Comparison of ENCODE assay signal across 24 cellular contexts in the genomic region with DNA sequence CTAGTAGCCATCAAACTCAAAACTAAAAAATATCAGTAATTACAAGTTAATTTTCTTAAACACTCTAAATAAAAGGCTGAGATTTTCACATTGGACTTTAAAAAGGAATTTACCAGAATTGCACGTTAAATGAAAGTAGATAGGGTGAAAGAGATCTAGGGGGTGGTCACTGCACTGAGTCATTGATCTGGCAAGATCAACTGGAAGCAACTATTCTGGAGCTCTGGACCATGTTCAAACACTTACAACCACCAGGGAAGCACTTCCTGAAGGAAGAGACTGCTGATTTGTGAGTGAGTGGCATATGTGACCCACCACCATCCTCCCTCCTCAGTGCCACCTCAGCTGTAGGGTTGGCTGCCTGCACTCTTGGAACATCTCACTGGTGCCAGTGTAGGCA.
"Had no signal": no experiment of that assay in that cellular context is flagged by ENCODE, and none has a peak within 500 bp of the region (broad histone marks: within the 10 kb centered on the region; RNA-seq: fewer than 3 reads in every experiment).

No MANE protein-coding gene starts in this region.

- DNase-seq: activated CD4-positive, alpha-beta T cell treated with anti-CD3 and anti-CD28 coated beads for 4 hours; activated CD4-positive, alpha-beta T cell treated with anti-CD3 and anti-CD28 coated beads, Interleukin-2, amount 50 U/mL, for 48 hours; activated CD4-positive, CD25-positive, alpha-beta regulatory T cell; activated effector memory CD4-positive, alpha-beta T cell treated with Interleukin-2 at 50 U/mL for 16 hours; activated naive CD4-positive, alpha-beta T cell treated with anti-CD3 and anti-CD28 coated beads for 36 hours; activated T-cell treated with anti-CD3 and anti-CD28 coated beads, Interleukin-2, amount 50 U/mL, for 48 hours; amygdala; effector CD8-positive, alpha-beta T cell; foreskin fibroblast; kidney; naive B cell; nucleus accumbens; right lobe of liver; small intestine; stimulated activated CD4-positive, alpha-beta T cell treated with anti-CD3 and anti-CD28 coated beads, Interleukin-2, amount 100 ng/mL, for 24 hours; stomach; transverse colon; uterus had no signal

- H3K36me3 Mint-ChIP-seq: brain; naive B cell; stimulated activated memory B cell treated with anti-CD40 and anti-IgM and Interleukin-4, amounts not matched to agents 10 μg/mL and 1 μg/mL and 100 μg/mL, for 72 hours had no signal

- H3K27me3 Mint-ChIP-seq: brain; dendritic cell treated with granulocyte-macrophage colony-stimulating factor and Interleukin-4, amounts not matched to agents 40 ng/mL and 50 ng/mL, for 4 days; naive B cell; stimulated activated memory B cell treated with anti-CD40 and anti-IgM and Interleukin-4, amounts not matched to agents 10 μg/mL and 1 μg/mL and 100 μg/mL, for 72 hours had no signal

- H3K4me1 ChIP-seq: right lobe of liver, uterus had no signal

- H3K27ac ChIP-seq: right lobe of liver, stomach, suprapubic skin, transverse colon, uterus had no signal

- H3K4me1 Mint-ChIP-seq: stimulated activated memory B cell treated with anti-CD40 and anti-IgM and Interleukin-4, amounts not matched to agents 10 μg/mL and 1 μg/mL and 100 μg/mL, for 72 hours had no signal

- H3K4me3 ChIP-seq: lung, right lobe of liver, stomach, suprapubic skin, transverse colon, uterus had no signal

- H3K27ac Mint-ChIP-seq: activated naive CD4-positive, alpha-beta T cell treated with anti-CD3 and anti-CD28 coated beads for 36 hours; brain; dendritic cell treated with granulocyte-macrophage colony-stimulating factor and Interleukin-4, amounts not matched to agents 40 ng/mL and 50 ng/mL, for 4 days; stimulated activated memory B cell treated with anti-CD40 and anti-IgM and Interleukin-4, amounts not matched to agents 10 μg/mL and 1 μg/mL and 100 μg/mL, for 72 hours; T-helper 1 cell treated with Interleukin-12 subunit alpha and Interleukin-12 subunit beta and Interleukin-4 antibody, amounts not matched to agents 30 μg/mL and 1 μg/mL, for 36 hours had no signal

- H3K36me3 ChIP-seq: right lobe of liver, stomach, suprapubic skin, transverse colon, uterus had no signal

- H3K9me3 Mint-ChIP-seq: stimulated activated memory B cell treated with anti-CD40 and anti-IgM and Interleukin-4, amounts not matched to agents 10 μg/mL and 1 μg/mL and 100 μg/mL, for 72 hours; T-helper 1 cell treated with Interleukin-12 subunit alpha and Interleukin-12 subunit beta and Interleukin-4 antibody, amounts not matched to agents 30 μg/mL and 1 μg/mL, for 36 hours had no signal

- H3K9me3 ChIP-seq: right lobe of liver, suprapubic skin, transverse colon, uterus had no signal

- H3K4me3 Mint-ChIP-seq: activated naive CD4-positive, alpha-beta T cell treated with anti-CD3 and anti-CD28 coated beads for 36 hours; brain; dendritic cell treated with granulocyte-macrophage colony-stimulating factor and Interleukin-4, amounts not matched to agents 40 ng/mL and 50 ng/mL, for 4 days; naive B cell; stimulated activated memory B cell treated with anti-CD40 and anti-IgM and Interleukin-4, amounts not matched to agents 10 μg/mL and 1 μg/mL and 100 μg/mL, for 72 hours; T-helper 1 cell treated with Interleukin-12 subunit alpha and Interleukin-12 subunit beta and Interleukin-4 antibody, amounts not matched to agents 30 μg/mL and 1 μg/mL, for 36 hours had no signal

- H3K27me3 ChIP-seq: right lobe of liver, stomach, suprapubic skin, transverse colon, uterus had no signal
